Comparison of ENCODE assay signal across 6 cellular contexts in the genomic region with DNA sequence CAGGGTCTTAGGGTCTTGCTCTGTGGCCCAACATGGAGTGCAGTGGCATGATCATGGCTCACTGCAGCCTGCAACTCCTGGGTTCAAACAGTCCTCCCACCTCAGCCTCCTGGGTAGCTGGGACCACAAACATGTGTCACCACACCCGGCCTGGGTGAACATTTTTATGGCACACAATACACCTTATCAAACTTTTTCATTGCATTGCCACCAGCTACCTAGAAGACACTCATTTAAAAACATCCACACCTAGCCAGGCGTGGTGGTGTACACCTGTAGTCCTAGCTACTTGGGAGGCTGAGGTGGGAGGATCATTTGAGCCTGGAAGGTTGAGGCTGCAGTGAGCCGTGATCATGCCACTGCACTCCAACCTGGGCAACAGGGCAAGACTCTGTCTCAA. TPM values are rescaled to one million over a fixed set of nuclear protein-coding genes. Genes with fewer than 3 reads are reported as not detected.
"Had no signal": no experiment of that assay in that cellular context is flagged by ENCODE, and none has a peak within 500 bp of the region (broad histone marks: within the 10 kb centered on the region; RNA-seq: fewer than 3 reads in every experiment).

No MANE protein-coding gene starts in this region.

RNA-seq across cellular contexts. Expression of gene RIPPLY3, which starts 2.6 kb away (rescaled TPM):
- total RNA-seq: OCI-LY7, Right ventricle myocardium inferior, Right ventricle myocardium superior, RPMI7951, SJCRH30, SK-MEL-5 had no signal
